8 cellular contexts compared by ENCODE assay signal in genomic region chr20:3172933-3173581, GRCh38. TPM values are rescaled to one million over a fixed set of nuclear protein-coding genes. Genes with fewer than 3 reads are reported as not detected.
DNase-seq lines count a peak whose midpoint lies in the region; ATAC-seq and TF ChIP-seq lines count a peak whose summit lies in the region.

Gene LZTS3, minus strand, starts transcription at chr20:3173549. Its CDS starts 6,386 bp downstream, at chr20:3167163.

- H3K9me3 Mint-ChIP-seq in memory B cell = no peaks in the 10 kb centered on the region

- peaks cover 3% of the 10 kb centered on the region for H3K4me1 Mint-ChIP-seq in memory B cell

- peak within 1 kb of the TSS; percentile 68 for H3K27ac Mint-ChIP-seq in memory B cell

- DNase-seq in NK-92 (lab: John Stamatoyannopoulos, UW; ENCODE audit: unreplicated experiment) (peak; percentile 19), NCI-H2227 (lab: John Stamatoyannopoulos, UW; ENCODE audit: unreplicated experiment) (peak; percentile 91), dorsolateral prefrontal cortex (peak in 9 of 10 donors; percentile 53 to 84 (median 69)), memory B cell (ENCODE audit: low spot score in 2 of 2) (peak; percentile 89)
- no peak for DNase-seq in NK-92 treated with Interleukin-12 subunit alpha and Interleukin-12 subunit beta, amount 100 ng/mL, for 24 hours (lab: John Stamatoyannopoulos, UW)
- peak; percentile 89 for DNase-seq in activated CD4-positive, alpha-beta T cell treated with anti-CD3 and anti-CD28 coated beads, Interleukin-2, amount 50 U/mL, for 1 hour
- peak; percentile 46 for DNase-seq in stimulated activated CD8-positive, alpha-beta memory T cell treated with anti-CD3 and anti-CD28 coated beads, Interleukin-12 subunit alpha, Interleukin-12 subunit beta, amount 100 ng/mL, for 24 hours (ENCODE audit: extremely low read depth)

- H3K4me3 Mint-ChIP-seq in memory B cell = peak within 1 kb of the TSS; percentile 86

- no peaks in the 10 kb centered on the region for H3K27me3 ChIP-seq in dorsolateral prefrontal cortex

- peak within 1 kb of the TSS; percentile 27 to 96 (median 86) for H3K27ac ChIP-seq in dorsolateral prefrontal cortex

- peak in 11 of 56 donors; percentile 8 to 36 (median 15) for TF ChIP-seq CTCF in dorsolateral prefrontal cortex (IDR thresholded peaks at IDR 0.05 in 54 of 56, conservative IDR thresholded peaks at IDR 0.05 in 2 of 56; ENCODE audit: low read depth in 1 of 56, partially characterized antibody in 56 of 56)

- no peaks in the 10 kb centered on the region for H3K36me3 Mint-ChIP-seq in memory B cell

- peaks cover 17% of the 10 kb centered on the region for H3K27me3 Mint-ChIP-seq in memory B cell

- intact Hi-C loops in dorsolateral prefrontal cortex (cut with DNase I) = loop anchor here in 1 of 2 donors (1.0 kb wide), 1 partner anchor 12 kb away; no protein-coding TSS in a partner anchor

- H3K4me3 ChIP-seq in dorsolateral prefrontal cortex = peak within 1 kb of the TSS; percentile 68 to 100 (median 93)

- ATAC-seq in HG02973 (IDR thresholded peaks at IDR 0.05; ENCODE audit: unreplicated experiment) (peak; percentile 39), memory B cell (ENCODE audit: low read depth) (peak; percentile 85)

RNA-seq across cellular contexts. Expression of gene LZTS3, which starts in this region (rescaled TPM):
- total RNA-seq in dorsolateral prefrontal cortex = 100 to 1,000 TPM in 117 of 120 experiments, 10 to 100 TPM in 3; 55.7 to 232 (median 165) TPM
